ENCODE assay signal across 1 cellular context in genomic region chr2:221156335-221156734, GRCh38.
TF ChIP-seq lines count a peak whose summit lies in the region.

No MANE protein-coding gene starts in this region.

TF ChIP-seq in H1, 55 proteins besides CTCF, POLR2A, EP300 and RAD21 (continued from another document):
- TF ChIP-seq, protein P1, sequence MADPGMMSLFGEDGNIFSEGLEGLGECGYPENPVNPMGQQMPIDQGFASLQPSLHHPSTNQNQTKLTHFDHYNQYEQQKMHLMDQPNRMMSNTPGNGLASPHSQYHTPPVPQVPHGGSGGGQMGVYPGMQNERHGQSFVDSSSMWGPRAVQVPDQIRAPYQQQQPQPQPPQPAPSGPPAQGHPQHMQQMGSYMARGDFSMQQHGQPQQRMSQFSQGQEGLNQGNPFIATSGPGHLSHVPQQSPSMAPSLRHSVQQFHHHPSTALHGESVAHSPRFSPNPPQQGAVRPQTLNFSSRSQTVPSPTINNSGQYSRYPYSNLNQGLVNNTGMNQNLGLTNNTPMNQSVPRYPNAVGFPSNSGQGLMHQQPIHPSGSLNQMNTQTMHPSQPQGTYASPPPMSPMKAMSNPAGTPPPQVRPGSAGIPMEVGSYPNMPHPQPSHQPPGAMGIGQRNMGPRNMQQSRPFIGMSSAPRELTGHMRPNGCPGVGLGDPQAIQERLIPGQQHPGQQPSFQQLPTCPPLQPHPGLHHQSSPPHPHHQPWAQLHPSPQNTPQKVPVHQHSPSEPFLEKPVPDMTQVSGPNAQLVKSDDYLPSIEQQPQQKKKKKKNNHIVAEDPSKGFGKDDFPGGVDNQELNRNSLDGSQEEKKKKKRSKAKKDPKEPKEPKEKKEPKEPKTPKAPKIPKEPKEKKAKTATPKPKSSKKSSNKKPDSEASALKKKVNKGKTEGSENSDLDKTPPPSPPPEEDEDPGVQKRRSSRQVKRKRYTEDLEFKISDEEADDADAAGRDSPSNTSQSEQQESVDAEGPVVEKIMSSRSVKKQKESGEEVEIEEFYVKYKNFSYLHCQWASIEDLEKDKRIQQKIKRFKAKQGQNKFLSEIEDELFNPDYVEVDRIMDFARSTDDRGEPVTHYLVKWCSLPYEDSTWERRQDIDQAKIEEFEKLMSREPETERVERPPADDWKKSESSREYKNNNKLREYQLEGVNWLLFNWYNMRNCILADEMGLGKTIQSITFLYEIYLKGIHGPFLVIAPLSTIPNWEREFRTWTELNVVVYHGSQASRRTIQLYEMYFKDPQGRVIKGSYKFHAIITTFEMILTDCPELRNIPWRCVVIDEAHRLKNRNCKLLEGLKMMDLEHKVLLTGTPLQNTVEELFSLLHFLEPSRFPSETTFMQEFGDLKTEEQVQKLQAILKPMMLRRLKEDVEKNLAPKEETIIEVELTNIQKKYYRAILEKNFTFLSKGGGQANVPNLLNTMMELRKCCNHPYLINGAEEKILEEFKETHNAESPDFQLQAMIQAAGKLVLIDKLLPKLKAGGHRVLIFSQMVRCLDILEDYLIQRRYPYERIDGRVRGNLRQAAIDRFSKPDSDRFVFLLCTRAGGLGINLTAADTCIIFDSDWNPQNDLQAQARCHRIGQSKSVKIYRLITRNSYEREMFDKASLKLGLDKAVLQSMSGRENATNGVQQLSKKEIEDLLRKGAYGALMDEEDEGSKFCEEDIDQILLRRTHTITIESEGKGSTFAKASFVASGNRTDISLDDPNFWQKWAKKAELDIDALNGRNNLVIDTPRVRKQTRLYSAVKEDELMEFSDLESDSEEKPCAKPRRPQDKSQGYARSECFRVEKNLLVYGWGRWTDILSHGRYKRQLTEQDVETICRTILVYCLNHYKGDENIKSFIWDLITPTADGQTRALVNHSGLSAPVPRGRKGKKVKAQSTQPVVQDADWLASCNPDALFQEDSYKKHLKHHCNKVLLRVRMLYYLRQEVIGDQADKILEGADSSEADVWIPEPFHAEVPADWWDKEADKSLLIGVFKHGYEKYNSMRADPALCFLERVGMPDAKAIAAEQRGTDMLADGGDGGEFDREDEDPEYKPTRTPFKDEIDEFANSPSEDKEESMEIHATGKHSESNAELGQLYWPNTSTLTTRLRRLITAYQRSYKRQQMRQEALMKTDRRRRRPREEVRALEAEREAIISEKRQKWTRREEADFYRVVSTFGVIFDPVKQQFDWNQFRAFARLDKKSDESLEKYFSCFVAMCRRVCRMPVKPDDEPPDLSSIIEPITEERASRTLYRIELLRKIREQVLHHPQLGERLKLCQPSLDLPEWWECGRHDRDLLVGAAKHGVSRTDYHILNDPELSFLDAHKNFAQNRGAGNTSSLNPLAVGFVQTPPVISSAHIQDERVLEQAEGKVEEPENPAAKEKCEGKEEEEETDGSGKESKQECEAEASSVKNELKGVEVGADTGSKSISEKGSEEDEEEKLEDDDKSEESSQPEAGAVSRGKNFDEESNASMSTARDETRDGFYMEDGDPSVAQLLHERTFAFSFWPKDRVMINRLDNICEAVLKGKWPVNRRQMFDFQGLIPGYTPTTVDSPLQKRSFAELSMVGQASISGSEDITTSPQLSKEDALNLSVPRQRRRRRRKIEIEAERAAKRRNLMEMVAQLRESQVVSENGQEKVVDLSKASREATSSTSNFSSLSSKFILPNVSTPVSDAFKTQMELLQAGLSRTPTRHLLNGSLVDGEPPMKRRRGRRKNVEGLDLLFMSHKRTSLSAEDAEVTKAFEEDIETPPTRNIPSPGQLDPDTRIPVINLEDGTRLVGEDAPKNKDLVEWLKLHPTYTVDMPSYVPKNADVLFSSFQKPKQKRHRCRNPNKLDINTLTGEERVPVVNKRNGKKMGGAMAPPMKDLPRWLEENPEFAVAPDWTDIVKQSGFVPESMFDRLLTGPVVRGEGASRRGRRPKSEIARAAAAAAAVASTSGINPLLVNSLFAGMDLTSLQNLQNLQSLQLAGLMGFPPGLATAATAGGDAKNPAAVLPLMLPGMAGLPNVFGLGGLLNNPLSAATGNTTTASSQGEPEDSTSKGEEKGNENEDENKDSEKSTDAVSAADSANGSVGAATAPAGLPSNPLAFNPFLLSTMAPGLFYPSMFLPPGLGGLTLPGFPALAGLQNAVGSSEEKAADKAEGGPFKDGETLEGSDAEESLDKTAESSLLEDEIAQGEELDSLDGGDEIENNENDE (IDR thresholded peaks at IDR 0.05; ENCODE audit: insufficient replicate concordance, low read length), result no peak
- TF ChIP-seq JUND (IDR thresholded peaks at IDR 0.05; ENCODE audit: low read length) (peak; percentile 54; the same call in 1 of the 2 replicates), ATF2 (IDR thresholded peaks at IDR 0.05; ENCODE audit: low read length) (no peak), EGR1 (IDR thresholded peaks at IDR 0.05; ENCODE audit: borderline replicate concordance, low read depth, low read length) (no peak), SP1 (IDR thresholded peaks at IDR 0.05; ENCODE audit: low read depth, low read length) (no peak), CEBPB (IDR thresholded peaks at IDR 0.05; ENCODE audit: low read depth, low read length) (peak; percentile 96)
